12 cellular contexts compared by ENCODE assay signal in genomic region chr2:26396734-26397298, GRCh38. TPM values are rescaled to one million over a fixed set of nuclear protein-coding genes. Genes with fewer than 3 reads are reported as not detected.
DNase-seq lines count a peak whose midpoint lies in the region; ATAC-seq and TF ChIP-seq lines count a peak whose summit lies in the region.
"Had no signal": no experiment of that assay in that cellular context is flagged by ENCODE, and none has a peak within 500 bp of the region (broad histone marks: within the 10 kb centered on the region; RNA-seq: fewer than 3 reads in every experiment).

No MANE protein-coding gene starts in this region.

- WGBS in lower leg skin, 2 donors = 84 to 95% methylated on average over 5 of the region's 5 CpGs

- intact Hi-C loops in lower leg skin (cut with DNase I; ENCODE audit: low total_unique reads) = no loop called here
- intact Hi-C loops in left ventricle myocardium superior (cut with micrococcal nuclease) = no loop called here

- peaks cover 2% of the 10 kb centered on the region for H3K36me3 Mint-ChIP-seq in activated naive CD4-positive, alpha-beta T cell treated with anti-CD3 and anti-CD28 coated beads, Interleukin-2, amount 50 U/mL, for 24 hours
- no peaks in the 10 kb centered on the region for H3K36me3 Mint-ChIP-seq in mesothelial cell of epicardium

- no peaks in the 10 kb centered on the region for H3K9me3 Mint-ChIP-seq in activated naive CD4-positive, alpha-beta T cell treated with anti-CD3 and anti-CD28 coated beads, Interleukin-2, amount 50 U/mL, for 24 hours
- H3K9me3 Mint-ChIP-seq in mesothelial cell of epicardium = no peaks in the 10 kb centered on the region

- ATAC-seq in left ventricle myocardium superior = no peak

- no peak for TF ChIP-seq POLR2A in lower leg skin (IDR thresholded peaks at IDR 0.05)

- H3K4me1 Mint-ChIP-seq in activated naive CD4-positive, alpha-beta T cell treated with anti-CD3 and anti-CD28 coated beads, Interleukin-2, amount 50 U/mL, for 24 hours = peaks cover 26% of the 10 kb centered on the region
- H3K4me1 Mint-ChIP-seq in mesothelial cell of epicardium = peaks cover 3% of the 10 kb centered on the region

- H3K27me3 Mint-ChIP-seq in activated naive CD4-positive, alpha-beta T cell treated with anti-CD3 and anti-CD28 coated beads, Interleukin-2, amount 50 U/mL, for 24 hours = peaks cover 3% of the 10 kb centered on the region
- H3K27me3 Mint-ChIP-seq in mesothelial cell of epicardium (ENCODE audit: low read depth) = no peaks in the 10 kb centered on the region

- peak; percentile 33 for DNase-seq in GF-D8 (lab: John Stamatoyannopoulos, UW)
- DNase-seq in MV-4-11 (lab: John Stamatoyannopoulos, UW) = peak; percentile 7
- DNase-seq in stimulated activated CD4-positive, alpha-beta T cell treated with anti-CD3 and anti-CD28 coated beads, Interleukin-1b, Interleukin-23, amount 100 ng/mL, for 48 hours = peak; percentile 58
- no peak for DNase-seq in mesothelial cell of epicardium (ENCODE audit: low spot score in 2 of 2, unreplicated experiment in 2 of 2)
- DNase-seq in NCI-H69 (lab: John Stamatoyannopoulos, UW) = no peak
- DNase-seq in lower leg skin (ENCODE audit: low spot score in 2 of 2) = no peak
- no peak for DNase-seq in left ventricle myocardium superior
- DNase-seq: DMS79 treated with DMSO at 0.1 percent for 48 hours, small intestine had no signal

- peak overlapping the region; percentile 76 for H3K27ac Mint-ChIP-seq in activated naive CD4-positive, alpha-beta T cell treated with anti-CD3 and anti-CD28 coated beads, Interleukin-2, amount 50 U/mL, for 24 hours
- no peak overlapping the region for H3K27ac Mint-ChIP-seq in mesothelial cell of epicardium

- H3K4me3 Mint-ChIP-seq in activated naive CD4-positive, alpha-beta T cell treated with anti-CD3 and anti-CD28 coated beads, Interleukin-2, amount 50 U/mL, for 24 hours = peak overlapping the region; percentile 53
- no peak overlapping the region for H3K4me3 Mint-ChIP-seq in mesothelial cell of epicardium

- no peak overlapping the region for H3K4me3 ChIP-seq in lower leg skin (ENCODE audit: low read depth, poor library complexity, severe bottlenecking)
- H3K4me3 ChIP-seq: BLaER1 treated with 17β-estradiol and CSF1 and Interleukin-3, amounts not matched to agents 10 nM and 100 nM had no signal

- no peak for TF ChIP-seq CTCF in mesothelial cell of epicardium (IDR thresholded peaks at IDR 0.05; ENCODE audit: unreplicated experiment)
- TF ChIP-seq CTCF in lower leg skin (IDR thresholded peaks at IDR 0.05) = no peak

RNA-seq across cellular contexts. Expression of gene DRC1, which starts 4.9 kb away (rescaled TPM):
- total RNA-seq in mesothelial cell of epicardium = 0.18 to 0.59 TPM (median 0.22 TPM) in 3 replicates
- total RNA-seq in lower leg skin = not detected
- total RNA-seq in left ventricle myocardium superior = not detected
- total RNA-seq: MCF 10A had no signal

RNA-seq across cellular contexts. Expression of gene ADGRF3, which starts 50.2 kb away (rescaled TPM):
- total RNA-seq in mesothelial cell of epicardium (0.20 to 0.83 TPM (median 0.22 TPM) in 3 replicates), lower leg skin (under 1 TPM in 3 of 4 donors, not detected in 1; 0.05 to 0.25 (median 0.06) TPM), left ventricle myocardium superior (not detected)
- total RNA-seq: MCF 10A had no signal

RNA-seq across cellular contexts. Expression of gene SELENOI, which starts 50.9 kb away (rescaled TPM):
- total RNA-seq in mesothelial cell of epicardium = 28.1 to 32.0 TPM (median 29.1 TPM) in 3 replicates
- total RNA-seq in lower leg skin = 10 to 100 TPM; 24.7 to 34.3 (median 29.2) TPM
- 14.5 TPM for total RNA-seq in left ventricle myocardium superior

Comparison
In these comparisons a context has a peak if more than half of its experiments do, and no peak if none do; other contexts are left out.
1. DNase-seq: peak in GF-D8 (single experiment), MV-4-11 (single experiment) and stimulated activated CD4-positive, alpha-beta T cell treated with anti-CD3 and anti-CD28 coated beads, Interleukin-1b, Interleukin-23, amount 100 ng/mL, for 48 hours (single experiment); none in mesothelial cell of epicardium (0 of 2), NCI-H69 (single experiment), lower leg skin (0 of 2) and left ventricle myocardium superior (single experiment).